Comparison of ENCODE assay signal across 1 cellular context in the genomic region with DNA sequence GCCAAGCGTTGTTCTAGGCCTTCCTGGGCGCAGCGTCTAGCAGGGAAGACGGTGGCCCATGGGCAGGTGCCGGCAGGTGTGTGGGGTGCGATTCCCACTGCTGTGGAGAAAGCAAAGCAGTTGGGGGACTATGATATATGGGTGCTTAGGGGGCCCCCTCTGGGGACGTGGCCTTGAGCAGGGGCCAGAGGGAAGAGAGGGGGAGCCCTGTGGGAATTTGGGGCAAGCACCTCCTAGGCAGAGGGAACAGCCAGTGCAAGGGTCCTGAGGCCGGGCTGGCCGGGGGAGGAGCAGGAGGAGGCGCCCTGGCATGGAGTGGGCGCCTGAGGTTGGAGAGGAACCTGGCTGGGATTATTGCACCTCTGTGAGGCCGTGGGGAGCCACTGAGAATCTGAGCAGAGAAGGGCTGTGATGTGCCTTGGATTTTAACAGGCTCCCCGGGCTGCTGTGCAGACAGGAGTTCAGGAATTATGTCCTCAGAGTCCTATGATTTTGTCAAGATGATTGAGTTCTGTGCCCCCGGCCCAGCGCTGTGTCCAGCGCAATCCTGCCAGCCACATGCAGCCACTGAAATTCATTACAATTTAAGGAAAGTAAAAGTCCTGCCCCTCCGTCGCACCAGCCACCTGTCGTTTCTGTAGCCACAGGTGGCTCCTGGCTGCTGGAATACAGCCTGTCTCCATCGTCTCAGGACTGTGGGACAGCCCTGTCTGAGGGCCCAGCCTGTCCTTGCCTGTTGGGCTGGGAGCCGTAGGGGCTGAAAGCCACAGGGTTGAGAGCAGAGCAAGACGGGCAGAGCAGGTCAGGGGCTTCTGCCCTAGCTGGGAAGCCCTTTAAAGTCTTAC.
TF ChIP-seq lines count a peak whose summit lies in the region.

No MANE protein-coding gene starts in this region.

TF ChIP-seq in GM23338, 12 proteins besides CTCF, POLR2A, EP300 and RAD21 (continued from another document):
- no peak for TF ChIP-seq ZNF462 (CRISPR knock-in tag; IDR thresholded peaks at IDR 0.05)
- no peak for TF ChIP-seq EZH2 (IDR thresholded peaks at IDR 0.05; ENCODE audit: low read depth, unreplicated experiment)
- TF ChIP-seq POLR2AphosphoS5 (IDR thresholded peaks at IDR 0.05; ENCODE audit: low read depth) = no peak
- TF ChIP-seq REST (IDR thresholded peaks at IDR 0.05; ENCODE audit: unreplicated experiment) = no peak
- TF ChIP-seq ETS1 (IDR thresholded peaks at IDR 0.05) = no peak
- no peak for TF ChIP-seq JUNB (IDR thresholded peaks at IDR 0.05; ENCODE audit: unreplicated experiment)
- TF ChIP-seq ZNF331 (CRISPR knock-in tag; IDR thresholded peaks at IDR 0.05; ENCODE audit: low read depth) = no peak
- no peak for TF ChIP-seq NANOG (IDR thresholded peaks at IDR 0.05; ENCODE audit: borderline replicate concordance)
- no peak for TF ChIP-seq EZH2phosphoT487 (IDR thresholded peaks at IDR 0.05; ENCODE audit: unreplicated experiment)
- no peak for TF ChIP-seq CREB1 (CRISPR knock-in tag; IDR thresholded peaks at IDR 0.05; ENCODE audit: low read depth)
